8 cellular contexts compared by ENCODE assay signal in the genomic region with DNA sequence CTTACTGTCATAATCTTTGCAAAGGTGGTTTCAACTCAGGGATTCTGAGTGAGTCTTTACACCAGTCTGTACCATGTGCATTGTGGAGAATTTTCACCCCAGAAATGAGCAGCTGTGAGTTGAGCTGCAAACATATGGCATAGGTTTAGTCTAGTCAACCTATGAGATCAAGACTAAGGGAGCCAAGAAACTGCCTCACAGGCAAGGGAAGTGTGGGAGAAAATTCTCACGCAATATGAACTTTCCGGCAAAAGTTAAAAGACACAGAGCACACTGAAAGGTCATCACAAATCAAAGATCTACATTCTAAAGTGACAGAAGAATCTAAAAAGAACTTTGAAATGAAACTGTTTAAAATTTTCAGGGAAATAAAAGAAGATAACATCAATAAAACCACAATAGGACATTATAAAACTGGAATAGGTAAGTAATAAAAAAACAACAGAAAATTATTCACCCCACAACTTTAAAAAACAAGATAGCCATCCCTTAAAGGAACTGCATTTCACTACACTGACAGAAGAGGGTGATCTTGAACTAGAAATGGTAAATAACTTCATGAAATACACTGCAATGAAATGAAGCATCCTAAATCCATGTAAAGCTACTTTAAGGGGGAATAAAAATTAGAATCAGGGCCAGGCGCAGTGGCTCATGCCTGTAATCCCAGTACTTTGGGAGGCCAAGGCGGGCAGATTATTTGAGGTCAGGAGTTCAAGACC.
DNase-seq lines count a peak whose midpoint lies in the region; ATAC-seq and TF ChIP-seq lines count a peak whose summit lies in the region.

No MANE protein-coding gene starts in this region.

- no peak overlapping the region for H4K5ac ChIP-seq in mesendoderm (ENCODE audit: low read length)

- H3K36me3 ChIP-seq in MM.1S (replicated peaks; ENCODE audit: insufficient read depth, low read length) (no peaks in the 10 kb centered on the region), mesendoderm (ENCODE audit: control insufficient read depth, insufficient read depth, low read length) (no peaks in the 10 kb centered on the region)

- H3K9me2 ChIP-seq in MM.1S (replicated peaks; ENCODE audit: insufficient read depth, low read length) = no peaks in the 10 kb centered on the region

- no peak overlapping the region for H2AFZ ChIP-seq in MM.1S (ENCODE audit: low read length)

- peaks cover 0 to 3% of the 10 kb centered on the region in 2 donors for H3K9me3 Mint-ChIP-seq in stimulated activated naive B cell treated with anti-CD40 and anti-IgM and Interleukin-4, amounts not matched to agents 10 μg/mL and 1 μg/mL and 100 μg/mL, for 72 hours

- no peaks in the 10 kb centered on the region for H3K79me1 ChIP-seq in mesendoderm (ENCODE audit: low read length)

- H3K4me3 Mint-ChIP-seq in stimulated activated naive B cell treated with anti-CD40 and anti-IgM and Interleukin-4, amounts not matched to agents 10 μg/mL and 1 μg/mL and 100 μg/mL, for 72 hours = no peak overlapping the region

- no peak overlapping the region for H2AK5ac ChIP-seq in mesendoderm (ENCODE audit: low read length)

- H3K4me1 ChIP-seq in MM.1S (ENCODE audit: low read length) (peaks cover 4% of the 10 kb centered on the region; the same call in 1 of the 2 replicates), mesendoderm (ENCODE audit: control insufficient read depth, low read depth, low read length) (no peaks in the 10 kb centered on the region)

- no peaks in the 10 kb centered on the region for H4K20me1 ChIP-seq in MM.1S (ENCODE audit: insufficient read depth, low read length)

- peak; percentile 57 for DNase-seq in EH (ENCODE audit: low read depth)
- peak; percentile 32 for DNase-seq in MM.1S
- peak; percentile 47 for DNase-seq in astrocyte of the hippocampus (ENCODE audit: low read depth, low spot score)
- peak; percentile 62 for DNase-seq in mesendoderm
- no peak for DNase-seq in stimulated activated naive B cell treated with anti-CD40 and anti-IgM and Interleukin-4, amounts not matched to agents 10 μg/mL and 1 μg/mL and 100 μg/mL, for 72 hours
- DNase-seq in central memory CD4-positive, alpha-beta T cell = no peak

- TF ChIP-seq CTCF in MM.1S (IDR thresholded peaks at IDR 0.05; ENCODE audit: low read length) = peak; percentile 52

- no peak overlapping the region for H2BK120ac ChIP-seq in mesendoderm (ENCODE audit: low read depth, low read length)

- H3K4ac ChIP-seq in mesendoderm (ENCODE audit: low read depth, low read length) = no peak overlapping the region

- ATAC-seq in stimulated activated naive B cell treated with anti-CD40 and anti-IgM and Interleukin-4, amounts not matched to agents 10 μg/mL and 1 μg/mL and 100 μg/mL, for 72 hours (replicated peaks) = no peak
- ATAC-seq in HG02973 (IDR thresholded peaks at IDR 0.05; ENCODE audit: unreplicated experiment) = no peak
- no peak for ATAC-seq in HG03469 (IDR thresholded peaks at IDR 0.05; ENCODE audit: unreplicated experiment)

- no peak overlapping the region for H3K56ac ChIP-seq in mesendoderm (ENCODE audit: low read length)

- no peaks in the 10 kb centered on the region for H3K79me2 ChIP-seq in MM.1S (ENCODE audit: low read length)
- no peaks in the 10 kb centered on the region for H3K79me2 ChIP-seq in mesendoderm (ENCODE audit: control insufficient read depth, insufficient read depth, low read length)

- no CpG with 5 or more reads among the region's 4 CpGs for WGBS in mesendoderm (ENCODE audit: extremely low coverage, insufficient coverage, low lambda C conversion rate)

- H4K8ac ChIP-seq in mesendoderm (ENCODE audit: low read depth, low read length) = no peak overlapping the region

- H3K4me3 ChIP-seq in MM.1S (ENCODE audit: low read length) (no peak overlapping the region), mesendoderm (ENCODE audit: low read length) (no peak overlapping the region)

- no peak overlapping the region for H3K23ac ChIP-seq in mesendoderm (ENCODE audit: low read length)

- no peak overlapping the region for H3K27ac Mint-ChIP-seq in stimulated activated naive B cell treated with anti-CD40 and anti-IgM and Interleukin-4, amounts not matched to agents 10 μg/mL and 1 μg/mL and 100 μg/mL, for 72 hours

- H2BK5ac ChIP-seq in mesendoderm (ENCODE audit: low read length) = no peak overlapping the region

- H3K9me3 ChIP-seq in MM.1S (replicated peaks; ENCODE audit: insufficient read depth, low read length) = no peaks in the 10 kb centered on the region

- H3K27me3 Mint-ChIP-seq in stimulated activated naive B cell treated with anti-CD40 and anti-IgM and Interleukin-4, amounts not matched to agents 10 μg/mL and 1 μg/mL and 100 μg/mL, for 72 hours = peaks cover 26 to 32% of the 10 kb centered on the region in 2 donors

- H3K27ac ChIP-seq in MM.1S (ENCODE audit: low read length) (no peak overlapping the region), mesendoderm (ENCODE audit: low read depth, low read length) (no peak overlapping the region)

- no peaks in the 10 kb centered on the region for H3K27me3 ChIP-seq in MM.1S (replicated peaks; ENCODE audit: insufficient read depth, low read length)
- peaks cover 2% of the 10 kb centered on the region for H3K27me3 ChIP-seq in mesendoderm (ENCODE audit: insufficient read depth, low read length, poor library complexity)

- no peak overlapping the region for H3K18ac ChIP-seq in mesendoderm (ENCODE audit: low read length)

- no peaks in the 10 kb centered on the region for H3K36me3 Mint-ChIP-seq in stimulated activated naive B cell treated with anti-CD40 and anti-IgM and Interleukin-4, amounts not matched to agents 10 μg/mL and 1 μg/mL and 100 μg/mL, for 72 hours

- no peak overlapping the region for H2BK15ac ChIP-seq in mesendoderm (replicated peaks; ENCODE audit: low read depth)

- H3K4me2 ChIP-seq in MM.1S (ENCODE audit: low read depth, low read length) (no peak overlapping the region), mesendoderm (ENCODE audit: low read length) (no peak overlapping the region)

- peaks cover 2% of the 10 kb centered on the region in 2 donors for H3K4me1 Mint-ChIP-seq in stimulated activated naive B cell treated with anti-CD40 and anti-IgM and Interleukin-4, amounts not matched to agents 10 μg/mL and 1 μg/mL and 100 μg/mL, for 72 hours

- H3F3A ChIP-seq in MM.1S (ENCODE audit: insufficient read depth, low read length) = 0 out of 2 replicates have a peak, but pooled peaks cover 2% of the 10 kb centered on the region

- H3K9ac ChIP-seq in MM.1S (ENCODE audit: low read length) (no peak overlapping the region), mesendoderm (ENCODE audit: low read length) (no peak overlapping the region)

Comparison
In these comparisons a context has a peak if more than half of its experiments do, and no peak if none do; other contexts are left out.
1. DNase-seq: peak in EH (single experiment), MM.1S (single experiment), astrocyte of the hippocampus (single experiment) and mesendoderm (single experiment); none in stimulated activated naive B cell treated with anti-CD40 and anti-IgM and Interleukin-4, amounts not matched to agents 10 μg/mL and 1 μg/mL and 100 μg/mL, for 72 hours (single experiment) and central memory CD4-positive, alpha-beta T cell (single experiment).